ENCODE assay signal across 9 cellular contexts in genomic region chr19:55644191-55644833, GRCh38. TPM values are rescaled to one million over a fixed set of nuclear protein-coding genes. Genes with fewer than 3 reads are reported as not detected.
DNase-seq lines count a peak whose midpoint lies in the region; ATAC-seq and TF ChIP-seq lines count a peak whose summit lies in the region.
"Had no signal": no experiment of that assay in that cellular context is flagged by ENCODE, and none has a peak within 500 bp of the region (broad histone marks: within the 10 kb centered on the region; RNA-seq: fewer than 3 reads in every experiment).

No MANE protein-coding gene starts in this region.

- no peak overlapping the region for H2AFZ ChIP-seq in mesenchymal stem cell (ENCODE audit: low read depth, low read length)

- TF ChIP-seq POLR2A in breast epithelium (IDR thresholded peaks at IDR 0.05): no peak

- peak overlapping the region; percentile 89 for H3K4me2 ChIP-seq in mesenchymal stem cell (ENCODE audit: low read length, poor library complexity, severe bottlenecking)

- DNase-seq in activated naive CD4-positive, alpha-beta T cell treated with anti-CD3 and anti-CD28 coated beads, Interleukin-2, amount 50 U/mL, for 16 hours: no peak
- no peak for DNase-seq in breast epithelium (ENCODE audit: low spot score in 2 of 2)
- DNase-seq in mesenchymal stem cell: no peak
- no peak for DNase-seq in upper lobe of right lung
- no peak for DNase-seq in H4 (ENCODE audit: low spot score)
- DNase-seq in effector CD4-positive, alpha-beta T cell: no peak
- DNase-seq in DMS 273 treated with DMSO at 0.1 percent for 48 hours (lab: John Stamatoyannopoulos, UW): no peak
- DNase-seq: EL had no signal

- H3K14ac ChIP-seq in mesenchymal stem cell (ENCODE audit: low read length in 2 of 2): peak overlapping the region in 1 of 2 experiments; percentile 26

- H3K79me1 ChIP-seq in mesenchymal stem cell (replicated peaks; ENCODE audit: low read length, poor library complexity, severe bottlenecking): peaks cover 23% of the 10 kb centered on the region

- H3K9me3 ChIP-seq in breast epithelium (no peaks in the 10 kb centered on the region), mesenchymal stem cell (ENCODE audit: control insufficient read depth, low read length) (no peaks in the 10 kb centered on the region), upper lobe of right lung (no peaks in the 10 kb centered on the region)

- no peak for TF ChIP-seq CTCF in breast epithelium (IDR thresholded peaks at IDR 0.05)
- TF ChIP-seq CTCF in upper lobe of right lung (IDR thresholded peaks at IDR 0.05): no peak

- H2AK5ac ChIP-seq in mesenchymal stem cell (ENCODE audit: low read length, severe bottlenecking): peak overlapping the region; percentile 38

- H4K8ac ChIP-seq in mesenchymal stem cell (ENCODE audit: low read length): peak overlapping the region; percentile 4

- H3K27me3 Mint-ChIP-seq in activated naive CD4-positive, alpha-beta T cell treated with anti-CD3 and anti-CD28 coated beads, Interleukin-2, amount 50 U/mL, for 24 hours: no peaks in the 10 kb centered on the region

- no peak overlapping the region for H2BK12ac ChIP-seq in mesenchymal stem cell (ENCODE audit: low read length in 2 of 2)

- peaks cover 1% of the 10 kb centered on the region for H3K36me3 Mint-ChIP-seq in activated naive CD4-positive, alpha-beta T cell treated with anti-CD3 and anti-CD28 coated beads, Interleukin-2, amount 50 U/mL, for 24 hours

- H2BK15ac ChIP-seq in mesenchymal stem cell (ENCODE audit: low read depth, poor library complexity, severe bottlenecking): peak overlapping the region; percentile 6

- H3K23ac ChIP-seq in mesenchymal stem cell (ENCODE audit: low read length in 2 of 2): no peak overlapping the region

- H3K4me3 ChIP-seq in breast epithelium (peak overlapping the region; percentile 90 to 99 (median 93)), mesenchymal stem cell (ENCODE audit: insufficient read depth in 1 of 2, low read depth in 1 of 2, low read length in 2 of 2) (peak overlapping the region; percentile 82 to 94), upper lobe of right lung (peak overlapping the region; percentile 89)

- no peak overlapping the region for H2BK120ac ChIP-seq in mesenchymal stem cell (ENCODE audit: low read depth, low read length)

- no peak overlapping the region for H4K91ac ChIP-seq in mesenchymal stem cell (ENCODE audit: low read length)

- 54% methylated on average over 10 of the region's 12 CpGs for WGBS in mesenchymal stem cell

- H3K4me1 ChIP-seq in breast epithelium (peaks cover 13 to 14% of the 10 kb centered on the region in 2 donors), mesenchymal stem cell (ENCODE audit: control insufficient read depth, insufficient read depth, low read depth, low read length) (peaks cover 42% of the 10 kb centered on the region), upper lobe of right lung (peaks cover 50% of the 10 kb centered on the region)

- H2BK5ac ChIP-seq in mesenchymal stem cell (ENCODE audit: low read depth, low read length, poor library complexity, severe bottlenecking): no peak overlapping the region

- peak overlapping the region; percentile 94 for H3K9ac ChIP-seq in mesenchymal stem cell (ENCODE audit: low read length)

- intact Hi-C loops in breast epithelium (cut with DNase I; ENCODE audit: low total_unique reads): no loop called here
- intact Hi-C loops in upper lobe of right lung (cut with DNase I): no loop called here

- ATAC-seq in upper lobe of right lung: no peak

- no peaks in the 10 kb centered on the region for H3K9me3 Mint-ChIP-seq in activated naive CD4-positive, alpha-beta T cell treated with anti-CD3 and anti-CD28 coated beads, Interleukin-2, amount 50 U/mL, for 24 hours

- H3K27ac Mint-ChIP-seq in activated naive CD4-positive, alpha-beta T cell treated with anti-CD3 and anti-CD28 coated beads, Interleukin-2, amount 50 U/mL, for 24 hours: peak overlapping the region; percentile 98

- H3K36me3 ChIP-seq in breast epithelium (no peaks in the 10 kb centered on the region), mesenchymal stem cell (ENCODE audit: control insufficient read depth in 1 of 2, insufficient read depth in 2 of 2, low read depth in 1 of 2, low read length in 2 of 2) (peaks cover 17 to 25% of the 10 kb centered on the region in 2 experiments), upper lobe of right lung (peaks cover 13% of the 10 kb centered on the region)

- peaks cover 54% of the 10 kb centered on the region for H3K4me1 Mint-ChIP-seq in activated naive CD4-positive, alpha-beta T cell treated with anti-CD3 and anti-CD28 coated beads, Interleukin-2, amount 50 U/mL, for 24 hours

- H3K18ac ChIP-seq in mesenchymal stem cell (ENCODE audit: low read depth in 1 of 2, low read length in 2 of 2): no peak overlapping the region

- peak overlapping the region; percentile 97 for H3K4me3 Mint-ChIP-seq in activated naive CD4-positive, alpha-beta T cell treated with anti-CD3 and anti-CD28 coated beads, Interleukin-2, amount 50 U/mL, for 24 hours

- H3K27ac ChIP-seq in breast epithelium (peak overlapping the region; percentile 94 to 98), mesenchymal stem cell (ENCODE audit: low read length, poor library complexity, severe bottlenecking) (peak overlapping the region; percentile 33), upper lobe of right lung (no peak overlapping the region)

- no peaks in the 10 kb centered on the region for H3K27me3 ChIP-seq in breast epithelium
- no peaks in the 10 kb centered on the region for H3K27me3 ChIP-seq in mesenchymal stem cell (ENCODE audit: control insufficient read depth in 1 of 2, insufficient read depth in 1 of 2, low read length in 2 of 2)
- H3K27me3 ChIP-seq in upper lobe of right lung: no peaks in the 10 kb centered on the region

- H3K4ac ChIP-seq in mesenchymal stem cell (ENCODE audit: low read depth in 1 of 2, low read length in 2 of 2): peak overlapping the region in 1 of 2 experiments; percentile 19

RNA-seq across cellular contexts. Expression of gene ZNF581, which starts 0.9 kb away (rescaled TPM):
- total RNA-seq in breast epithelium (10 to 100 TPM; 10.7 to 16.8 (median 16.7) TPM), upper lobe of right lung (16.4 TPM)
- 30.2 TPM for polyA plus RNA-seq in mesenchymal stem cell (2013, experiment 1 of 2)
- 31.9 TPM for polyA plus RNA-seq in mesenchymal stem cell (2013, experiment 2 of 2)
- 28.9 and 29.5 TPM in 2 replicates for total RNA-seq in H4 (2014; rRNA removed; shearing (Covaris generic))

RNA-seq across cellular contexts. Expression of gene ZNF580, which starts 3.5 kb away (rescaled TPM):
- 10 to 100 TPM; 21.0 to 24.3 (median 22.4) TPM for total RNA-seq in breast epithelium
- 46.7 TPM for polyA plus RNA-seq in mesenchymal stem cell (2013, experiment 1 of 2)
- polyA plus RNA-seq in mesenchymal stem cell (2013, experiment 2 of 2): 48.6 TPM
- total RNA-seq in upper lobe of right lung: 30.7 TPM
- 9.6 and 19.2 TPM in 2 replicates for total RNA-seq in H4 (2014; rRNA removed; shearing (Covaris generic))

RNA-seq across cellular contexts. Expression of gene CCDC106, which starts 3.7 kb away (rescaled TPM):
- total RNA-seq in breast epithelium (10 to 100 TPM in 2 of 3 donors, 1 to 10 TPM in 1; 7.9 to 10.5 (median 10.2) TPM), upper lobe of right lung (11.1 TPM)
- 19.4 TPM for polyA plus RNA-seq in mesenchymal stem cell (2013, experiment 1 of 2)
- polyA plus RNA-seq in mesenchymal stem cell (2013, experiment 2 of 2): 19.0 TPM
- 0.45 and 2.4 TPM in 2 replicates for total RNA-seq in H4 (2014; rRNA removed; shearing (Covaris generic))

RNA-seq across cellular contexts. Expression of gene U2AF2, which starts 10.5 kb away (rescaled TPM):
- total RNA-seq in breast epithelium (10 to 100 TPM; 82.5 to 93.4 (median 85.3) TPM), upper lobe of right lung (142 TPM)
- polyA plus RNA-seq in mesenchymal stem cell (2013, experiment 1 of 2): 90.3 TPM
- 82.6 TPM for polyA plus RNA-seq in mesenchymal stem cell (2013, experiment 2 of 2)
- 95.5 and 121 TPM in 2 replicates for total RNA-seq in H4 (2014; rRNA removed; shearing (Covaris generic))

RNA-seq across cellular contexts. Expression of gene ZNF784, which starts 19.9 kb away (rescaled TPM):
- total RNA-seq in breast epithelium (1 to 10 TPM; 2.6 to 6.7 (median 4.9) TPM), upper lobe of right lung (9.7 TPM)
- polyA plus RNA-seq in mesenchymal stem cell (2013, experiment 1 of 2): 2.4 TPM
- 2.5 TPM for polyA plus RNA-seq in mesenchymal stem cell (2013, experiment 2 of 2)
- total RNA-seq in H4 (2014; rRNA removed; shearing (Covaris generic)): 5.2 and 7.2 TPM in 2 replicates
